ENCODE assay signal across 39 cellular contexts in genomic region chr4:10188400-10189004, GRCh38.
"Had no signal": no experiment of that assay in that cellular context is flagged by ENCODE, and none has a peak within 500 bp of the region (broad histone marks: within the 10 kb centered on the region; RNA-seq: fewer than 3 reads in every experiment).

No MANE protein-coding gene starts in this region.

- H3K27me3 Mint-ChIP-seq: activated naive CD4-positive, alpha-beta T cell treated with anti-CD3 and anti-CD28 coated beads, Interleukin-2, amount 50 U/mL, for 24 hours; activated naive CD8-positive, alpha-beta T cell; activated naive CD8-positive, alpha-beta T cell treated with anti-CD3 and anti-CD28 coated beads for 36 hours; activated T-helper 17 cell treated with anti-CD3 and anti-CD28 coated beads, Interleukin-2, amount 50 U/mL, for 72 hours had no signal

- FAIRE-seq: astrocyte, bronchial epithelial cell had no signal

- H3K9me3 Mint-ChIP-seq: activated naive CD4-positive, alpha-beta T cell treated with anti-CD3 and anti-CD28 coated beads for 36 hours; activated naive CD4-positive, alpha-beta T cell treated with anti-CD3 and anti-CD28 coated beads, Interleukin-2, amount 10 ng/mL, durations not matched to agents 7 days and 5 days; activated naive CD4-positive, alpha-beta T cell treated with anti-CD3 and anti-CD28 coated beads, Interleukin-2, amount 50 U/mL, for 24 hours; activated naive CD8-positive, alpha-beta T cell treated with anti-CD3 and anti-CD28 coated beads for 36 hours; activated naive CD8-positive, alpha-beta T cell treated with anti-CD3 and anti-CD28 coated beads, Interleukin-2, amount 10 ng/mL, durations not matched to agents 7 days and 5 days; activated T-cell treated with anti-CD3 and anti-CD28 coated beads, Interleukin-2, amount 50 U/mL, for 24 hours; activated T-cell treated with anti-CD3 and anti-CD28 coated beads, Interleukin-2, amount 50 U/mL, for 4 hours; activated T-cell treated with anti-CD3 and anti-CD28 coated beads, Interleukin-2, amount 50 U/mL, for 72 hours; activated T-helper 1 cell treated with anti-CD3 and anti-CD28 coated beads, Interleukin-12 subunit alpha, Interleukin-12 subunit beta, Interleukin-2, Interleukin-4 antibody, amounts not matched to agents 30 ng/mL and 10 ng/mL and 1 ng/mL, durations not matched to agents 14 hours and 24 hours and 36 hours; activated T-helper 17 cell treated with anti-CD3 and anti-CD28 coated beads, Interleukin-2, amount 50 U/mL, for 72 hours; activated T-helper 2 cell treated with anti-CD3 and anti-CD28 coated beads, Interferon-gamma antibody, Interleukin-2, Interleukin-4, amounts not matched to agents 10 μg/mL and 5 μg/mL and 100 μg/mL, durations not matched to agents 14 hours and 24 hours and 36 hours; brain; central memory CD8-positive, alpha-beta T cell had no signal

- H3K9me3 ChIP-seq: adrenal gland, ascending aorta, body of pancreas, breast epithelium had no signal

- ATAC-seq: activated naive CD4-positive, alpha-beta T cell treated with anti-CD3 and anti-CD28 coated beads, Interleukin-2, amount 50 U/mL, for 72 hours; activated T-cell treated with anti-CD3 and anti-CD28 coated beads, Interleukin-2, amount 50 U/mL, for 4 hours; activated T-cell treated with anti-CD3 and anti-CD28 coated beads, Interleukin-2, amount 50 U/mL, for 72 hours; activated T-helper 17 cell treated with anti-CD3 and anti-CD28 coated beads, Interleukin-2, amount 50 U/mL, for 72 hours; body of pancreas had no signal

- H3K36me3 ChIP-seq: adrenal gland, ascending aorta, brain microvascular endothelial cell, breast epithelium, cardiac muscle cell had no signal

- H3K27me3 ChIP-seq: adrenal gland, ascending aorta, body of pancreas, brain microvascular endothelial cell, breast epithelium, cardiac muscle cell had no signal

- DNase-seq: activated effector memory CD4-positive, alpha-beta T cell treated with anti-CD3 and anti-CD28 coated beads, Interleukin-2, amount 50 U/mL, for 16 hours; activated effector memory CD4-positive, alpha-beta T cell treated with Interleukin-2 at 50 U/mL for 16 hours; activated gamma-delta T cell; activated gamma-delta T cell treated with Interleukin-2 at 50 U/mL for 16 hours; activated naive CD4-positive, alpha-beta T cell; activated naive CD4-positive, alpha-beta T cell treated with anti-CD3 and anti-CD28 coated beads for 36 hours; activated naive CD4-positive, alpha-beta T cell treated with anti-CD3 and anti-CD28 coated beads, Interleukin-2, amount 10 ng/mL, durations not matched to agents 7 days and 5 days; activated naive CD4-positive, alpha-beta T cell treated with anti-CD3 and anti-CD28 coated beads, Interleukin-2, amount 50 U/mL, for 16 hours; activated naive CD4-positive, alpha-beta T cell treated with Interleukin-2 at 50 U/mL for 16 hours; activated naive CD8-positive, alpha-beta T cell treated with anti-CD3 and anti-CD28 coated beads for 36 hours; activated naive CD8-positive, alpha-beta T cell treated with anti-CD3 and anti-CD28 coated beads, Interleukin-2, amount 10 ng/mL, durations not matched to agents 7 days and 5 days; activated T-cell treated with anti-CD3 and anti-CD28 coated beads, Interleukin-2, amount 50 U/mL, for 1 hour; activated T-cell treated with anti-CD3 and anti-CD28 coated beads, Interleukin-2, amount 50 U/mL, for 24 hours; activated T-cell treated with anti-CD3 and anti-CD28 coated beads, Interleukin-2, amount 50 U/mL, for 4 hours; activated T-cell treated with anti-CD3 and anti-CD28 coated beads, Interleukin-2, amount 50 U/mL, for 48 hours; activated T-cell treated with anti-CD3 and anti-CD28 coated beads, Interleukin-2, amount 50 U/mL, for 72 hours; adrenal gland; amniotic stem cell; amygdala; anterior cingulate cortex; aorta; body of pancreas; brain microvascular endothelial cell; caudate nucleus; central memory CD4-positive, alpha-beta T cell; cerebellar nuclear complex had no signal

- H3K4me1 ChIP-seq: adrenal gland, ascending aorta, body of pancreas, breast epithelium had no signal

- H3K4me3 ChIP-seq: adrenal gland, ascending aorta, body of pancreas, breast epithelium, cardiac muscle cell had no signal

- H3K36me3 Mint-ChIP-seq: activated naive CD4-positive, alpha-beta T cell treated with anti-CD3 and anti-CD28 coated beads, Interleukin-2, amount 50 U/mL, for 24 hours; activated naive CD4-positive, alpha-beta T cell treated with anti-CD3 and anti-CD28 coated beads, Interleukin-2, amount 50 U/mL, for 72 hours; activated naive CD8-positive, alpha-beta T cell; activated naive CD8-positive, alpha-beta T cell treated with anti-CD3 and anti-CD28 coated beads for 36 hours; activated naive CD8-positive, alpha-beta T cell treated with anti-CD3 and anti-CD28 coated beads, Interleukin-2, amount 10 ng/mL, durations not matched to agents 7 days and 5 days; brain had no signal

- H3K27ac ChIP-seq: adrenal gland, ascending aorta, body of pancreas, brain microvascular endothelial cell, breast epithelium, cardiac muscle cell had no signal

- H3K27ac Mint-ChIP-seq: activated naive CD4-positive, alpha-beta T cell treated with anti-CD3 and anti-CD28 coated beads for 36 hours; activated naive CD4-positive, alpha-beta T cell treated with anti-CD3 and anti-CD28 coated beads, Interleukin-2, amount 10 ng/mL, durations not matched to agents 7 days and 5 days; activated naive CD4-positive, alpha-beta T cell treated with anti-CD3 and anti-CD28 coated beads, Interleukin-2, amount 50 U/mL, for 24 hours; activated naive CD4-positive, alpha-beta T cell treated with anti-CD3 and anti-CD28 coated beads, Interleukin-2, amount 50 U/mL, for 72 hours; activated naive CD8-positive, alpha-beta T cell; activated naive CD8-positive, alpha-beta T cell treated with anti-CD3 and anti-CD28 coated beads for 36 hours; activated naive CD8-positive, alpha-beta T cell treated with anti-CD3 and anti-CD28 coated beads, Interleukin-2, amount 10 ng/mL, durations not matched to agents 7 days and 5 days; activated T-cell treated with anti-CD3 and anti-CD28 coated beads, Interleukin-2, amount 50 U/mL, for 24 hours; activated T-cell treated with anti-CD3 and anti-CD28 coated beads, Interleukin-2, amount 50 U/mL, for 72 hours; activated T-helper 1 cell treated with anti-CD3 and anti-CD28 coated beads, Interleukin-12 subunit alpha, Interleukin-12 subunit beta, Interleukin-2, Interleukin-4 antibody, amounts not matched to agents 30 ng/mL and 10 ng/mL and 1 ng/mL, durations not matched to agents 14 hours and 24 hours and 36 hours; activated T-helper 17 cell treated with anti-CD3 and anti-CD28 coated beads, Interleukin-2, amount 50 U/mL, for 72 hours; activated T-helper 2 cell treated with anti-CD3 and anti-CD28 coated beads, Interferon-gamma antibody, Interleukin-2, Interleukin-4, amounts not matched to agents 10 μg/mL and 5 μg/mL and 100 μg/mL, durations not matched to agents 14 hours and 24 hours and 36 hours; brain had no signal

- H3K4me3 Mint-ChIP-seq: activated naive CD4-positive, alpha-beta T cell treated with anti-CD3 and anti-CD28 coated beads for 36 hours; activated naive CD4-positive, alpha-beta T cell treated with anti-CD3 and anti-CD28 coated beads, Interleukin-2, amount 10 ng/mL, durations not matched to agents 7 days and 5 days; activated naive CD4-positive, alpha-beta T cell treated with anti-CD3 and anti-CD28 coated beads, Interleukin-2, amount 50 U/mL, for 24 hours; activated naive CD8-positive, alpha-beta T cell; activated naive CD8-positive, alpha-beta T cell treated with anti-CD3 and anti-CD28 coated beads for 36 hours; activated naive CD8-positive, alpha-beta T cell treated with anti-CD3 and anti-CD28 coated beads, Interleukin-2, amount 10 ng/mL, durations not matched to agents 7 days and 5 days; activated T-cell treated with anti-CD3 and anti-CD28 coated beads, Interleukin-2, amount 50 U/mL, for 24 hours; activated T-cell treated with anti-CD3 and anti-CD28 coated beads, Interleukin-2, amount 50 U/mL, for 4 hours; activated T-cell treated with anti-CD3 and anti-CD28 coated beads, Interleukin-2, amount 50 U/mL, for 72 hours; activated T-helper 1 cell treated with anti-CD3 and anti-CD28 coated beads, Interleukin-12 subunit alpha, Interleukin-12 subunit beta, Interleukin-2, Interleukin-4 antibody, amounts not matched to agents 30 ng/mL and 10 ng/mL and 1 ng/mL, durations not matched to agents 14 hours and 24 hours and 36 hours; activated T-helper 17 cell treated with anti-CD3 and anti-CD28 coated beads, Interleukin-2, amount 50 U/mL, for 72 hours; brain; central memory CD8-positive, alpha-beta T cell had no signal
